In the genomic region with DNA sequence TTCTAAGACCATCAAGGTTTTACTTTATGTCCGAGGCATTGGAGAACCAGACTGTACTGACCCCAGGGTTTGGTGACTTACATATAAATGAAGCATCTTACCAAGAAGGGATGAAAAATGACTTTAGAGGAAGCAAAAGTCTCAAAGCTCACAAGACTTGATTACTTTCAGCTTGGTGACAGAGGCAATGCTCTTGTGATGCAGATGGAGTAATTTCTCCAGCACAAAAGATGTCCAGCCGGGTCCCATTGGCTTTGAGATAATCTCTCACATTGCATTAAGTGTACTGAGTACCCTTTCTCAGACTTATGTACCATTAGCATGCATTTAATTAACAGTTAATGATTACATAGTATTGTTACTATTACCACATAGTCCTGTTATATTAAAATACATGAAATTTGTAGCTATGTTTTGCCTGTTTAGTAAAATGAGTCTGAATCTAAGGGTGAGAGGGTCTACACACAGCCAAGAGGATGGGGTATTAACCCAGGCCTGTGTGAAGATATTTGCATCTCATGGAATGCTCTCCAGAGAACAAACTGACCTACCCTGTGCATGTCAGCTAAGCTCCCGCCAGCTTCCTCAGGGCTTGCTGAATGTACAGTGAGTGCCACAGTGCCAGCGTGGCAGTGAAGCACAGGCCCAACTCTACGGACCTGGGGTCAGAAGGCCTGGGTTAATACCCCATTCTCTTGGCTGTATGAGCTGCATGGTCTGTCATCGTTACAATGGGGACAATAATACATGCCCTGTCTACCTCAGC, we compare ENCODE assay signal across 24 cellular contexts. TPM values are rescaled to one million over a fixed set of nuclear protein-coding genes. Genes with fewer than 3 reads are reported as not detected.
DNase-seq lines count a peak whose midpoint lies in the region; ATAC-seq, FAIRE-seq and TF ChIP-seq lines count a peak whose summit lies in the region.
"Had no signal": no experiment of that assay in that cellular context is flagged by ENCODE, and none has a peak within 500 bp of the region (broad histone marks: within the 10 kb centered on the region; RNA-seq: fewer than 3 reads in every experiment).

No MANE protein-coding gene starts in this region.

- WGBS in mesendoderm (ENCODE audit: extremely low coverage, insufficient coverage, low lambda C conversion rate): no CpG with 5 or more reads among the region's 6 CpGs

- peaks cover 19% of the 10 kb centered on the region for H3K27me3 Mint-ChIP-seq in WTC11 (ENCODE audit: low read depth)

- peaks cover 5% of the 10 kb centered on the region for H3K4me1 ChIP-seq in mesendoderm (ENCODE audit: control insufficient read depth, low read depth, low read length)

- no peak overlapping the region for H4K5ac ChIP-seq in mesendoderm (ENCODE audit: low read length)

- H2BK120ac ChIP-seq in mesendoderm (ENCODE audit: low read depth, low read length): no peak overlapping the region

- H3K9me3 Mint-ChIP-seq in WTC11: no peaks in the 10 kb centered on the region
- H3K9me3 Mint-ChIP-seq in stimulated activated effector memory CD8-positive, alpha-beta T cell treated with anti-CD3 and anti-CD28 coated beads, Interleukin-12 subunit alpha, Interleukin-12 subunit beta, amount 100 ng/mL, for 72 hours: no peaks in the 10 kb centered on the region
- H3K9me3 Mint-ChIP-seq: HFFc6 had no signal

- no peaks in the 10 kb centered on the region for H3K36me3 Mint-ChIP-seq in WTC11
- H3K36me3 Mint-ChIP-seq in stimulated activated effector memory CD8-positive, alpha-beta T cell treated with anti-CD3 and anti-CD28 coated beads, Interleukin-12 subunit alpha, Interleukin-12 subunit beta, amount 100 ng/mL, for 72 hours: no peaks in the 10 kb centered on the region
- H3K36me3 Mint-ChIP-seq: CD4-positive, alpha-beta memory T cell had no signal

- TF ChIP-seq CTCF in WTC11 (IDR thresholded peaks at IDR 0.05): no peak

- no peak overlapping the region for H3K18ac ChIP-seq in mesendoderm (ENCODE audit: low read length)

- H2AK5ac ChIP-seq in mesendoderm (ENCODE audit: low read length): no peak overlapping the region

- no peaks in the 10 kb centered on the region for H3K27me3 ChIP-seq in mesendoderm (ENCODE audit: insufficient read depth, low read length, poor library complexity)

- no peak for TF ChIP-seq POLR2A in GM12892 (IDR thresholded peaks at IDR 0.05; ENCODE audit: low read depth, low read length)

- H3K27ac ChIP-seq in mesendoderm (ENCODE audit: low read depth, low read length): no peak overlapping the region
- H3K27ac ChIP-seq: GM23248 had no signal

- FAIRE-seq in GM12892 (lab: Jason Lieb, UNC): no peak
- FAIRE-seq: GM12891, GM19239, H1 had no signal

- no peak overlapping the region for H3K4me3 Mint-ChIP-seq in WTC11
- H3K4me3 Mint-ChIP-seq in stimulated activated effector memory CD8-positive, alpha-beta T cell treated with anti-CD3 and anti-CD28 coated beads, Interleukin-12 subunit alpha, Interleukin-12 subunit beta, amount 100 ng/mL, for 72 hours: no peak overlapping the region
- H3K4me3 Mint-ChIP-seq: CD4-positive, alpha-beta memory T cell; H9; HFFc6 had no signal

- no peaks in the 10 kb centered on the region for H3K79me1 ChIP-seq in mesendoderm (ENCODE audit: low read length)

- no peak overlapping the region for H2BK5ac ChIP-seq in mesendoderm (ENCODE audit: low read length)

- no peak overlapping the region for H3K9ac ChIP-seq in mesendoderm (ENCODE audit: low read length)
- H3K9ac ChIP-seq: GM23248 had no signal

- CTCF ChIA-PET in WTC11 (lab: Charles Lee): interaction anchor here (0.6 to 0.9 kb wide), 2 partner anchors 13 to 83 kb away, joined by 3 read pairs; no protein-coding TSS in a partner anchor

- peak; percentile 38 for ATAC-seq in WTC11
- peak; percentile 51 for ATAC-seq in stimulated activated effector memory CD8-positive, alpha-beta T cell treated with anti-CD3 and anti-CD28 coated beads, Interleukin-12 subunit alpha, Interleukin-12 subunit beta, amount 100 ng/mL, for 72 hours

- H2BK15ac ChIP-seq in mesendoderm (replicated peaks; ENCODE audit: low read depth): no peak overlapping the region

- H3K4me1 Mint-ChIP-seq in WTC11: peaks cover 18% of the 10 kb centered on the region
- H3K4me1 Mint-ChIP-seq in stimulated activated effector memory CD8-positive, alpha-beta T cell treated with anti-CD3 and anti-CD28 coated beads, Interleukin-12 subunit alpha, Interleukin-12 subunit beta, amount 100 ng/mL, for 72 hours: no peaks in the 10 kb centered on the region
- H3K4me1 Mint-ChIP-seq: CD4-positive, alpha-beta memory T cell had no signal

- H3K23ac ChIP-seq in mesendoderm (ENCODE audit: low read length): no peak overlapping the region

- peak overlapping the region; percentile 87 for H3K4ac ChIP-seq in mesendoderm (ENCODE audit: low read depth, low read length)

- H3K79me2 ChIP-seq in mesendoderm (ENCODE audit: control insufficient read depth, insufficient read depth, low read length): no peaks in the 10 kb centered on the region

- no peaks in the 10 kb centered on the region for H3K36me3 ChIP-seq in mesendoderm (ENCODE audit: control insufficient read depth, insufficient read depth, low read length)

- H4K8ac ChIP-seq in mesendoderm (ENCODE audit: low read depth, low read length): no peak overlapping the region

- no peak for DNase-seq in WTC11 (ENCODE audit: low spot score)
- DNase-seq in mesendoderm: no peak
- no peak for DNase-seq in stimulated activated effector memory CD8-positive, alpha-beta T cell treated with anti-CD3 and anti-CD28 coated beads, Interleukin-12 subunit alpha, Interleukin-12 subunit beta, amount 100 ng/mL, for 72 hours (ENCODE audit: low spot score in 2 of 2)
- no peak for DNase-seq in NCI-H226
- no peak for DNase-seq in GM12892 (ENCODE audit: insufficient read length)
- DNase-seq in islet precursor cell: no peak
- DNase-seq: C1 segment of cervical spinal cord; Calu3; CD4-positive, alpha-beta memory T cell; COR-L47; DMS53; DMS79 treated with DMSO at 0.1 percent for 48 hours; GF-D8; GM23248; H9; HFFc6 had no signal

- H3K4me3 ChIP-seq in mesendoderm (ENCODE audit: low read length): no peak overlapping the region
- H3K4me3 ChIP-seq: GM23248 had no signal

- H3K4me2 ChIP-seq in mesendoderm (ENCODE audit: low read length): no peak overlapping the region

- POLR2A ChIA-PET in WTC11 (lab: Charles Lee): interaction anchor here (0.5 kb wide), 1 partner anchor 55 kb away, joined by 3 read pairs; no protein-coding TSS in a partner anchor

- no peak overlapping the region for H3K27ac Mint-ChIP-seq in WTC11
- H3K27ac Mint-ChIP-seq in stimulated activated effector memory CD8-positive, alpha-beta T cell treated with anti-CD3 and anti-CD28 coated beads, Interleukin-12 subunit alpha, Interleukin-12 subunit beta, amount 100 ng/mL, for 72 hours: no peak overlapping the region
- H3K27ac Mint-ChIP-seq: CD4-positive, alpha-beta memory T cell; HFFc6 had no signal

- peak overlapping the region; percentile 51 for H3K56ac ChIP-seq in mesendoderm (ENCODE audit: low read length)

TF ChIP-seq in WTC11, 78 proteins besides CTCF, POLR2A, EP300 and RAD21:
- TF ChIP-seq MYBL2 (CRISPR knock-in tag; IDR thresholded peaks at IDR 0.05): no peak
- no peak for TF ChIP-seq ZNF317 (CRISPR knock-in tag; IDR thresholded peaks at IDR 0.05; ENCODE audit: borderline replicate concordance, low read depth)
- TF ChIP-seq PRRX2 (CRISPR knock-in tag; IDR thresholded peaks at IDR 0.05): no peak
- TF ChIP-seq CREB1 (CRISPR knock-in tag; IDR thresholded peaks at IDR 0.05): no peak
- TF ChIP-seq MXD4 (CRISPR knock-in tag; IDR thresholded peaks at IDR 0.05; ENCODE audit: borderline replicate concordance): no peak
- TF ChIP-seq, protein P1, sequence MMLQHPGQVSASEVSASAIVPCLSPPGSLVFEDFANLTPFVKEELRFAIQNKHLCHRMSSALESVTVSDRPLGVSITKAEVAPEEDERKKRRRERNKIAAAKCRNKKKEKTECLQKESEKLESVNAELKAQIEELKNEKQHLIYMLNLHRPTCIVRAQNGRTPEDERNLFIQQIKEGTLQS (CRISPR knock-in tag; conservative IDR thresholded peaks at IDR 0.05): no peak
- no peak for TF ChIP-seq EMX1 (CRISPR knock-in tag; IDR thresholded peaks at IDR 0.05)
- TF ChIP-seq CBFB (CRISPR knock-in tag; IDR thresholded peaks at IDR 0.05; ENCODE audit: low read depth): no peak
- TF ChIP-seq GRHL2 (CRISPR knock-in tag; IDR thresholded peaks at IDR 0.05; ENCODE audit: insufficient replicate concordance, severe bottlenecking): no peak
- no peak for TF ChIP-seq KAT7 (CRISPR knock-in tag; IDR thresholded peaks at IDR 0.05; ENCODE audit: borderline replicate concordance)
- no peak for TF ChIP-seq ZBTB43 (CRISPR knock-in tag; IDR thresholded peaks at IDR 0.05)

RNA-seq across cellular contexts. Expression of gene HTR1E, which starts 5.6 kb away (rescaled TPM):
- total RNA-seq in WTC11 (2021): 0.09 TPM in 2 of 3 replicates, not detected in the other
- 0.18 TPM for polyA plus RNA-seq in mesendoderm (2013, experiment 1 of 2)
- 0.21 TPM for polyA plus RNA-seq in mesendoderm (2013, experiment 2 of 2)
- not detected for polyA plus RNA-seq in GM12892 (2012; ENCODE audit: missing spikeins)
- total RNA-seq: A172; A673; Calu3; CD4-positive, alpha-beta memory T cell; Daoy; G401; GM23248; H1; H9; HFFc6 had no signal
- polyA plus RNA-seq: BJ; CD4-positive, alpha-beta memory T cell; GM23248 had no signal
